In the genomic region with DNA sequence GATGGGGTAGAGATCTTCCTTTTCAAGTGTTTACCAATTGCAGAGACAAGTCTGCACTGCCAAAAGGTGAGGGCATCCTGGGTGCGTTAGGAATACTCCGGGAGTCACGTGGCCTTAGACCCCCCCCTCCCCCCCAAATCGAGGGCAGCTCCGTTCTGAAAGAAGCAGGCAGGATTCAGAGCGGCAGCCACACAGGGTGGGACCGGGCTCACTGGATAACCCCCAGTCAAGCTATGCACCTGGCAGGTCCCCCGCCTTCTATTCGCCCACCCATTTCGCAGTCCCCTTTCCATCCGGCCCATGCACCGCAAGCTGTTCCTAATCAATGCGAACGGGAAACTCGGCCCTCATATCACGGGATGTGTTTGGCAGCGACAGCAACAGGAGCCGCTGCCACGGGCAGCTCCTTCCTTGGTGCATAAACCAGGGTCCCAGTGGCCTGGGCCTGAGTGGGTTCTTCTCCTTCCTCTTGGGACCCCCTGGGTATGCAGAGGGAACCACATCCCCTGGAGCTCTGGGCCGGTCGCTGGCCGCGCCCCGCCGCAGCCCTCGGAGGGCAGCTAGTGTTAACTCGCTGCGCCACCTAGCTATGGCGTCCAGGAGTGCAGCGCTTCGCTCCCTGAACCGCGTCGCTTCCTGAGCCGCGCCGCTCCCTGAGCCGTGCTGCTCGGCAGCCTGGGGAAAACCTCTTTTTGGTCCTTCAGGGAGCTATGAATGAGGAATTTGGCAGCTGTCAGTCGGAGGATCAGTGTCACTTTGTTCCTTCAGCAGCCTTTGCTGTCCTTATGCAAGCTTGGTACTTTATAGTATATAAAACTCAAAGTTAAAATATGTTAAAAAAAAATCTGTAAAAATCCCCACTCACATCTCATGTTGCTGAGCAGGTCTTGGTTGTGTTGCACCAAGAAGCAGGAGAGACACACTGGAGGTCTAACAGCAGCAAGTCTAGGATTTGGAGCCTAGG, we compare ENCODE assay signal across 8 cellular contexts. TPM values are rescaled to one million over a fixed set of nuclear protein-coding genes. Genes with fewer than 3 reads are reported as not detected.
DNase-seq lines count a peak whose midpoint lies in the region; ATAC-seq, FAIRE-seq and TF ChIP-seq lines count a peak whose summit lies in the region.

No MANE protein-coding gene starts in this region.

- ATAC-seq in GM21619 (IDR thresholded peaks at IDR 0.05; ENCODE audit: unreplicated experiment) = peak; percentile 67
- ATAC-seq in K562 = peak; percentile 98
- peak; percentile 90 for ATAC-seq in aorta (ENCODE audit: low FRiP score)

- peaks cover 5% of the 10 kb centered on the region; the same call in 1 of the 2 replicates for H3K36me3 ChIP-seq in BJ (ENCODE audit: control insufficient read depth, insufficient read depth, low read length)
- H3K36me3 ChIP-seq in K562 (ENCODE audit: control insufficient read depth, insufficient read depth, low read length) = no peaks in the 10 kb centered on the region
- H3K36me3 ChIP-seq in aorta (ENCODE audit: control insufficient read depth in 1 of 2, insufficient read depth in 2 of 2, low read length in 1 of 2) = no peaks in the 10 kb centered on the region

- TF ChIP-seq POLR2A in K562 (conservative IDR thresholded peaks at IDR 0.05) = no peak

- no peak overlapping the region for H3K27ac ChIP-seq in K562 (ENCODE audit: extremely low read depth, low read depth, low read length)
- peak overlapping the region; percentile 33 to 74 for H3K27ac ChIP-seq in aorta (ENCODE audit: low read depth in 1 of 2, low read length in 2 of 2)

- TF ChIP-seq RAD21 in K562 (CRISPR knock-in tag; conservative IDR thresholded peaks at IDR 0.05 in 1 of 2, IDR thresholded peaks at IDR 0.05 in 1 of 2) = peak; percentile 88 to 91

- BruUV-seq in K562 (replicated peaks; lab: Mats Ljungman, UMichigan) = no TSS peak

- DNase-seq in BJ (ENCODE audit: low read depth) = no peak
- DNase-seq in NCI-H2029 treated with DMSO at 0.1 percent for 48 hours (lab: John Stamatoyannopoulos, UW) = peak; percentile 64
- peak; percentile 81 for DNase-seq in UCSD-AML1 (lab: John Stamatoyannopoulos, UW; ENCODE audit: unreplicated experiment)
- DNase-seq in K562 (ENCODE audit: extremely low read depth in 1 of 4, low spot score in 3 of 4) = peak; percentile 84 to 89 (median 88)
- peak in 49 of 51 donors; percentile 32 to 94 (median 76) for DNase-seq in hypothalamus (lab: John Stamatoyannopoulos, UW)
- DNase-seq in retinal pigment epithelial cell (ENCODE audit: low read depth) = no peak
- DNase-seq in aorta = peak; percentile 92 to 97

- H2AFZ ChIP-seq in K562 (ENCODE audit: low read depth, low read length) = peak overlapping the region; percentile 71

- H3K9me1 ChIP-seq in K562 (ENCODE audit: control insufficient read depth, insufficient read depth, low read length) = no peaks in the 10 kb centered on the region

- no peak for TF ChIP-seq EP300 in K562 (IDR thresholded peaks at IDR 0.05; ENCODE audit: low read length)

- in situ Hi-C loops in K562 (cut with MboI) = no loop called here

- H3K27me3 ChIP-seq in BJ (ENCODE audit: control insufficient read depth, insufficient read depth, low read length) = no peaks in the 10 kb centered on the region
- no peaks in the 10 kb centered on the region for H3K27me3 ChIP-seq in K562 (ENCODE audit: control insufficient read depth in 2 of 2, insufficient read depth in 2 of 2, low read length in 2 of 2)
- H3K27me3 ChIP-seq in aorta (ENCODE audit: control insufficient read depth in 1 of 2, insufficient read depth in 2 of 2, low read length in 1 of 2) = no peaks in the 10 kb centered on the region

- FAIRE-seq in K562 (lab: Jason Lieb, UNC) = peak; percentile 93

- H3K4me3 ChIP-seq in BJ (ENCODE audit: low read depth, low read length) (no peak overlapping the region), K562 (peak overlapping the region; percentile 12; the same call in 1 of the 2 replicates), retinal pigment epithelial cell (ENCODE audit: low read length) (peak overlapping the region; percentile 34), aorta (ENCODE audit: low read length in 2 of 2) (no peak overlapping the region)

- peak overlapping the region; percentile 24 to 86; a peak in 2 of 4 replicates for H3K9ac ChIP-seq in K562 (ENCODE audit: insufficient read depth in 1 of 2, low read depth in 2 of 2, low read length in 2 of 2)

- peaks cover 8% of the 10 kb centered on the region; the same call in 2 of the 3 replicates for H3K79me2 ChIP-seq in K562 (ENCODE audit: control insufficient read depth, insufficient read depth, low read length)

- CTCF ChIA-PET in BJ (lab: Yijun Ruan, JAX) = interaction anchor here (0.6 to 13.8 kb wide), 29 partner anchors 9 to 202 kb away, joined by 3 to 358 read pairs (median 7); partner anchors contain the start of gene NFIX
- CTCF ChIA-PET in K562 (lab: Yijun Ruan, JAX; ENCODE audit: low intra/inter-chr PET ratio) = interaction anchor here (1.2 to 2.7 kb wide), 3 partner anchors 77 to 96 kb away, joined by 3 to 15 read pairs (median 14); no protein-coding TSS in a partner anchor

- POLR2A ChIA-PET in BJ (lab: Charles Lee) (interaction anchor here (0.6 kb wide), 1 partner anchor 37 kb away, joined by 3 read pairs; no protein-coding TSS in a partner anchor), K562 (lab: Yijun Ruan, JAX) (interaction anchor here (0.7 to 1.2 kb wide), 11 partner anchors 9 to 1700 kb away, joined by 3 to 14 read pairs (median 3); no protein-coding TSS in a partner anchor)

- H3K4me2 ChIP-seq in K562 (ENCODE audit: insufficient read depth, low read length) = peak overlapping the region; percentile 70

- H4K20me1 ChIP-seq in K562 (replicated peaks; ENCODE audit: control insufficient read depth, insufficient read depth, low read length) = peaks cover 18% of the 10 kb centered on the region; the same call in 1 of the 2 replicates

- WGBS in K562 (ENCODE audit: insufficient coverage, low coverage, missing lambda C conversion rate) = 10% methylated on average over 36 of the region's 40 CpGs
- 0 to 1% methylated on average over 40 of the region's 40 CpGs for WGBS in aorta, 2 donors

- H3K4me1 ChIP-seq in K562 (replicated peaks in 1 of 2; ENCODE audit: control insufficient read depth in 2 of 2, insufficient read depth in 2 of 2, low read length in 2 of 2) = peaks cover 17 to 62% of the 10 kb centered on the region in 2 experiments; a peak in 4 of 5 replicates
- H3K4me1 ChIP-seq in aorta (ENCODE audit: control insufficient read depth in 1 of 2, insufficient read depth in 2 of 2, low read length in 2 of 2) = peaks cover 2 to 6% of the 10 kb centered on the region in 2 donors

- TF ChIP-seq CTCF in BJ (IDR thresholded peaks at IDR 0.05; ENCODE audit: insufficient read depth, low read depth, low read length) (peak; percentile 98), K562 (IDR thresholded peaks at IDR 0.05 in 2 of 3, conservative IDR thresholded peaks at IDR 0.05 in 1 of 3; ENCODE audit: insufficient read depth in 2 of 3, low read depth in 1 of 3, low read length in 3 of 3) (peak; percentile 92 to 97 (median 95)), retinal pigment epithelial cell (conservative IDR thresholded peaks at IDR 0.05; ENCODE audit: low read depth, low read length) (peak; percentile 92)

- H3K9me3 ChIP-seq in K562 (replicated peaks; ENCODE audit: control insufficient read depth, insufficient read depth, low read depth, low read length) = no peaks in the 10 kb centered on the region
- H3K9me3 ChIP-seq in aorta (ENCODE audit: control insufficient read depth, low read length) = no peaks in the 10 kb centered on the region

- intact Hi-C loops in K562 (cut with micrococcal nuclease) (loop anchor here (1.0 kb wide), 1 partner anchor 78 kb away; no protein-coding TSS in a partner anchor), aorta (cut with DNase I) (loop anchor here in 1 of 2 donors (2.0 to 5.0 kb wide), 3 partner anchors 28 to 64 kb away; partner anchors contain the start of gene NFIX)

RNA-seq across cellular contexts. Expression of gene LYL1, which starts 41.4 kb away (rescaled TPM):
- polyA plus RNA-seq in BJ (2011; rRNA removed) (0.29 and 0.34 TPM in 2 replicates), K562 (2011; rRNA removed) (34.0 and 47.0 TPM in 2 replicates), K562 (2014; fragmentation: Illumina TruSeq; extraction: Trizol) (17.8 and 71.5 TPM in 2 replicates), K562 (2014; fragmentation: Nextera tagmentation; extraction: Ambion mirVana) (1 to 10 TPM; 1.3 to 1.6 TPM), K562 (2014; rRNA removed) (165 and 175 TPM in 2 replicates), aorta (1 to 10 TPM; 7.3 to 9.3 TPM)
- polyA minus RNA-seq in BJ (2011; rRNA and poly(A)+ RNA removed) = 0.28 and 0.31 TPM in 2 replicates
- 54.5 and 112 TPM in 2 replicates for total RNA-seq in K562 (2011; cell fraction: chromatin; rRNA removed; ENCODE audit: low replicate concordance)
- total RNA-seq in K562 (2011; cell fraction: nucleolus; rRNA removed) = 105 and 123 TPM in 2 replicates
- total RNA-seq in K562 (2011; cell fraction: nucleoplasm; rRNA removed) = 74.6 and 89.7 TPM in 2 replicates
- total RNA-seq in K562 (2014; rRNA removed) (266 and 312 TPM in 2 replicates), K562 (2014; rRNA removed; fragmentation: Illumina TruSeq; extraction: Trizol) (13.2 and 17.7 TPM in 2 replicates), K562 (2015; rRNA removed; fragmentation: Illumina TruSeq; extraction: Trizol) (89.9 and 108 TPM in 2 replicates), K562 (2021) (216 and 218 TPM in 2 replicates), aorta (10 to 100 TPM in 1 of 2 donors, 1 to 10 TPM in 1; 8.7 to 28.6 TPM)
- 73.1 and 246 TPM in 2 replicates for polyA plus RNA-seq in K562 (2011; cell fraction: cytosol; rRNA removed)
- polyA plus RNA-seq in K562 (2011; cell fraction: nucleus; rRNA removed) = 76.6 and 132 TPM in 2 replicates
- polyA plus RNA-seq in K562 (2012) = 144 and 229 TPM in 2 replicates
- polyA minus RNA-seq in K562 (2011; rRNA and poly(A)+ RNA removed) = 12.7 and 14.2 TPM in 2 replicates
- polyA minus RNA-seq in K562 (2011; cell fraction: cytosol; rRNA and poly(A)+ RNA removed) = 46.0 and 79.3 TPM in 2 replicates
- 37.4 and 52.3 TPM in 2 replicates for polyA minus RNA-seq in K562 (2011; cell fraction: nucleus; rRNA and poly(A)+ RNA removed)

RNA-seq across cellular contexts. Expression of gene TRMT1, which starts 55.3 kb away (rescaled TPM):
- polyA plus RNA-seq in BJ (2011; rRNA removed) (15.9 and 30.8 TPM in 2 replicates), K562 (2011; rRNA removed) (44.1 and 53.3 TPM in 2 replicates), K562 (2014; fragmentation: Illumina TruSeq; extraction: Trizol) (84.8 and 96.2 TPM in 2 replicates), K562 (2014; fragmentation: Nextera tagmentation; extraction: Ambion mirVana) (10 to 100 TPM in 1 of 2 experiments, 1 to 10 TPM in 1; 5.8 to 10.9 TPM), K562 (2014; rRNA removed) (155 and 158 TPM in 2 replicates), aorta (10 to 100 TPM; 17.9 to 62.2 TPM)
- 20.2 and 36.8 TPM in 2 replicates for polyA minus RNA-seq in BJ (2011; rRNA and poly(A)+ RNA removed)
- total RNA-seq in K562 (2011; cell fraction: chromatin; rRNA removed; ENCODE audit: low replicate concordance) = 73.3 and 179 TPM in 2 replicates
- total RNA-seq in K562 (2011; cell fraction: nucleolus; rRNA removed) = 168 and 175 TPM in 2 replicates
- 79.0 and 80.0 TPM in 2 replicates for total RNA-seq in K562 (2011; cell fraction: nucleoplasm; rRNA removed)
- total RNA-seq in K562 (2014; rRNA removed) (89.1 and 113 TPM in 2 replicates), K562 (2014; rRNA removed; fragmentation: Illumina TruSeq; extraction: Trizol) (25.8 and 42.9 TPM in 2 replicates), K562 (2015; rRNA removed; fragmentation: Illumina TruSeq; extraction: Trizol) (54.3 and 60.2 TPM in 2 replicates), K562 (2021) (118 TPM in 2 replicates), aorta (10 to 100 TPM; 23.9 to 26.5 TPM)
- polyA plus RNA-seq in K562 (2011; cell fraction: cytosol; rRNA removed) = 39.2 and 80.0 TPM in 2 replicates
- polyA plus RNA-seq in K562 (2011; cell fraction: nucleus; rRNA removed) = 282 and 531 TPM in 2 replicates
- polyA plus RNA-seq in K562 (2012) = 59.6 and 77.8 TPM in 2 replicates
- 23.7 and 27.9 TPM in 2 replicates for polyA minus RNA-seq in K562 (2011; rRNA and poly(A)+ RNA removed)
- polyA minus RNA-seq in K562 (2011; cell fraction: cytosol; rRNA and poly(A)+ RNA removed) = 49.3 and 51.7 TPM in 2 replicates
- polyA minus RNA-seq in K562 (2011; cell fraction: nucleus; rRNA and poly(A)+ RNA removed) = 50.5 and 77.3 TPM in 2 replicates

RNA-seq across cellular contexts. Expression of gene NACC1, which starts 56.8 kb away (rescaled TPM):
- polyA plus RNA-seq in BJ (2011; rRNA removed) = 46.8 and 98.7 TPM in 2 replicates
- polyA minus RNA-seq in BJ (2011; rRNA and poly(A)+ RNA removed) = 65.7 and 80.7 TPM in 2 replicates
- total RNA-seq in K562 (2011; cell fraction: chromatin; rRNA removed; ENCODE audit: low replicate concordance) = 31.6 and 133 TPM in 2 replicates
- 77.5 and 89.6 TPM in 2 replicates for total RNA-seq in K562 (2011; cell fraction: nucleolus; rRNA removed)
- 35.3 and 45.1 TPM in 2 replicates for total RNA-seq in K562 (2011; cell fraction: nucleoplasm; rRNA removed)
- total RNA-seq in K562 (2014; rRNA removed) = 62.4 and 85.7 TPM in 2 replicates
- total RNA-seq in K562 (2014; rRNA removed; fragmentation: Illumina TruSeq; extraction: Trizol) = 9.1 and 9.5 TPM in 2 replicates
- 40.2 and 46.8 TPM in 2 replicates for total RNA-seq in K562 (2015; rRNA removed; fragmentation: Illumina TruSeq; extraction: Trizol)
- 93.0 and 96.6 TPM in 2 replicates for total RNA-seq in K562 (2021)
- polyA plus RNA-seq in K562 (2011; rRNA removed) = 25.8 and 49.0 TPM in 2 replicates
- 59.4 and 222 TPM in 2 replicates for polyA plus RNA-seq in K562 (2011; cell fraction: cytosol; rRNA removed)
- polyA plus RNA-seq in K562 (2011; cell fraction: nucleus; rRNA removed) = 52.2 and 123 TPM in 2 replicates
- 35.2 and 37.0 TPM in 2 replicates for polyA plus RNA-seq in K562 (2012)
- polyA plus RNA-seq in K562 (2014; fragmentation: Illumina TruSeq; extraction: Trizol) = 23.2 and 90.7 TPM in 2 replicates
- under 1 TPM; 0.04 to 0.17 TPM for polyA plus RNA-seq in K562 (2014; fragmentation: Nextera tagmentation; extraction: Ambion mirVana)
- polyA plus RNA-seq in K562 (2014; rRNA removed) = 46.1 and 68.1 TPM in 2 replicates
- polyA minus RNA-seq in K562 (2011; rRNA and poly(A)+ RNA removed) = 17.9 and 39.8 TPM in 2 replicates
- polyA minus RNA-seq in K562 (2011; cell fraction: cytosol; rRNA and poly(A)+ RNA removed) = 67.5 and 79.0 TPM in 2 replicates
- 16.6 and 18.0 TPM in 2 replicates for polyA minus RNA-seq in K562 (2011; cell fraction: nucleus; rRNA and poly(A)+ RNA removed)
- 10 to 100 TPM; 26.0 to 37.4 TPM for total RNA-seq in aorta
- polyA plus RNA-seq in aorta = 1 to 10 TPM; 5.0 to 7.8 TPM

Comparison
In these comparisons a context has a peak if more than half of its experiments do, and no peak if none do; other contexts are left out.
1. DNase-seq: peak in NCI-H2029 treated with DMSO at 0.1 percent for 48 hours (single experiment), UCSD-AML1 (single experiment), K562 (4 of 4), hypothalamus (49 of 51) and aorta (2 of 2); none in BJ (single experiment) and retinal pigment epithelial cell (single experiment).
2. H3K4me3 ChIP-seq: peak in K562 (single experiment) and retinal pigment epithelial cell (single experiment); none in BJ (single experiment) and aorta (0 of 2).
3. Peak in every context shown above with its lines, with median percentiles within 50 percentile points of each other: CTCF ChIP-seq and ATAC-seq.